ENCODE assay signal across 8 cellular contexts in the genomic region with DNA sequence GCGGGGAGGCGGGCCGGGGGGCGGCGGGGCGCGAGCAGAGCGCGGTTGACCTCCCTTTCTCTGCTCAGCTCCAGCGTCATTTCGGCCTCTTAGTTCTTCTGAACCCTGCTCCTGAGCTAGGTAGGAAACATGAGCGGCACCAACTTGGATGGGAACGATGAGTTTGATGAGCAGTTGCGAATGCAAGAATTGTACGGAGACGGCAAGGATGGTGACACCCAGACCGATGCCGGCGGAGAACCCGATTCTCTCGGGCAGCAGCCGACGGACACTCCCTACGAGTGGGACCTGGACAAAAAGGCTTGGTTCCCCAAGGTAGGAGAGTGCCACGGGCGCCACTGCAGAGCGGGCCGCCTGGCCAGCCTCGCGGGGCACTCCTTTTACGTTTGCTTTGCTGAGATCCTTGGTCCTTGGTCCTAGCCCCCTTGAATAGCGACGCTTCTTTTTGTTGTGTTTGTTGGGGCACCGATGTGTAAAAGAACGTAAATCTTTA. TPM values are rescaled to one million over a fixed set of nuclear protein-coding genes. Genes with fewer than 3 reads are reported as not detected.
DNase-seq lines count a peak whose midpoint lies in the region; ATAC-seq and TF ChIP-seq lines count a peak whose summit lies in the region.

A gene with protein sequence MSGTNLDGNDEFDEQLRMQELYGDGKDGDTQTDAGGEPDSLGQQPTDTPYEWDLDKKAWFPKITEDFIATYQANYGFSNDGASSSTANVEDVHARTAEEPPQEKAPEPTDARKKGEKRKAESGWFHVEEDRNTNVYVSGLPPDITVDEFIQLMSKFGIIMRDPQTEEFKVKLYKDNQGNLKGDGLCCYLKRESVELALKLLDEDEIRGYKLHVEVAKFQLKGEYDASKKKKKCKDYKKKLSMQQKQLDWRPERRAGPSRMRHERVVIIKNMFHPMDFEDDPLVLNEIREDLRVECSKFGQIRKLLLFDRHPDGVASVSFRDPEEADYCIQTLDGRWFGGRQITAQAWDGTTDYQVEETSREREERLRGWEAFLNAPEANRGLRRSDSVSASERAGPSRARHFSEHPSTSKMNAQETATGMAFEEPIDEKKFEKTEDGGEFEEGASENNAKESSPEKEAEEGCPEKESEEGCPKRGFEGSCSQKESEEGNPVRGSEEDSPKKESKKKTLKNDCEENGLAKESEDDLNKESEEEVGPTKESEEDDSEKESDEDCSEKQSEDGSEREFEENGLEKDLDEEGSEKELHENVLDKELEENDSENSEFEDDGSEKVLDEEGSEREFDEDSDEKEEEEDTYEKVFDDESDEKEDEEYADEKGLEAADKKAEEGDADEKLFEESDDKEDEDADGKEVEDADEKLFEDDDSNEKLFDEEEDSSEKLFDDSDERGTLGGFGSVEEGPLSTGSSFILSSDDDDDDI (plus strand): TSS at position 37 of the 493 bp plus-strand sequence. CDS start 93 bp downstream, at position 130.

- peak; percentile 17 for ATAC-seq in GM19324 (IDR thresholded peaks at IDR 0.05; ENCODE audit: low FRiP score, unreplicated experiment)

- WGBS in adrenal gland, 4 donors = 0 to 45% (median 22%) methylated on average over 4 to 35 of the region's 35 CpGs

- intact Hi-C loops in adrenal gland (cut with DNase I) = no loop called here

- H3K9me3 ChIP-seq in BLaER1 = no peaks in the 10 kb centered on the region
- no peaks in the 10 kb centered on the region for H3K9me3 ChIP-seq in adrenal gland (replicated peaks in 1 of 3)
- no peaks in the 10 kb centered on the region for H3K9me3 ChIP-seq in skeletal muscle tissue (ENCODE audit: control insufficient read depth in 3 of 3, low read length in 3 of 3)

- TF ChIP-seq POLR2A in adrenal gland (IDR thresholded peaks at IDR 0.05) = no peak

- no peak for DNase-seq in HT1080 (ENCODE audit: low read depth)
- DNase-seq in adrenal gland = peak in 1 of 7 donors; percentile 40
- no peak for DNase-seq in NOMO-1 (lab: John Stamatoyannopoulos, UW; ENCODE audit: unreplicated experiment in 2 of 2)
- DNase-seq in 8988T = no peak

- H3K27me3 ChIP-seq in BLaER1 (peaks cover 67% of the 10 kb centered on the region), adrenal gland (no peaks in the 10 kb centered on the region), skeletal muscle tissue (ENCODE audit: control insufficient read depth in 3 of 3, insufficient read depth in 3 of 3, low read length in 3 of 3) (no peaks in the 10 kb centered on the region)

- peak within 1 kb of the TSS; percentile 82 for H3K9ac ChIP-seq in BLaER1
- peak within 1 kb of the TSS; percentile 76 to 88 (median 86) for H3K9ac ChIP-seq in skeletal muscle tissue (ENCODE audit: low read depth in 1 of 3, low read length in 3 of 3)

- H3K27ac ChIP-seq in BLaER1 (peak within 1 kb of the TSS; percentile 83), adrenal gland (peak within 1 kb of the TSS; percentile 76 to 98 (median 92)), skeletal muscle tissue (ENCODE audit: low read depth, low read length) (peak within 1 kb of the TSS; percentile 87)

- peak within 1 kb of the TSS; percentile 76 for H3K4me3 ChIP-seq in BLaER1
- H3K4me3 ChIP-seq in adrenal gland = peak within 1 kb of the TSS in 3 of 4 donors; percentile 35 to 59 (median 40)
- peak within 1 kb of the TSS; percentile 80 for H3K4me3 ChIP-seq in iPS-11a (ENCODE audit: low read depth, low read length)
- H3K4me3 ChIP-seq in skeletal muscle tissue (ENCODE audit: low read length in 3 of 3) = peak within 1 kb of the TSS; percentile 84 to 91 (median 90)

- TF ChIP-seq CTCF in adrenal gland (IDR thresholded peaks at IDR 0.05) = no peak

- H3K4me1 ChIP-seq in BLaER1 = peaks cover 17% of the 10 kb centered on the region
- H3K4me1 ChIP-seq in adrenal gland (replicated peaks in 1 of 2) = peaks cover 0 to 5% of the 10 kb centered on the region in 2 donors
- H3K4me1 ChIP-seq in skeletal muscle tissue (ENCODE audit: control insufficient read depth in 3 of 3, insufficient read depth in 3 of 3, low read length in 3 of 3) = peaks cover 6 to 13% (median 13%) of the 10 kb centered on the region in 3 donors

- H3K36me3 ChIP-seq in BLaER1 (peaks cover 7% of the 10 kb centered on the region; the same call in 1 of the 2 replicates), adrenal gland (replicated peaks in 1 of 2) (peaks cover 0 to 10% of the 10 kb centered on the region in 2 donors), skeletal muscle tissue (ENCODE audit: control insufficient read depth in 3 of 3, insufficient read depth in 3 of 3, low read length in 3 of 3) (peaks cover under 1 to 11% (median 2%) of the 10 kb centered on the region in 3 donors)

- H3K4me2 ChIP-seq in BLaER1 = peak within 1 kb of the TSS; percentile 67

- peaks cover 23% of the 10 kb centered on the region; the same call in 1 of the 2 replicates for H4K20me1 ChIP-seq in BLaER1

RNA-seq across cellular contexts. Expression of the gene that starts here (rescaled TPM):
- total RNA-seq in HT1080 (2014; rRNA removed; shearing (Covaris generic)) = 48.6 and 61.1 TPM in 2 replicates
- polyA plus RNA-seq in HT1080 (2015; cell fraction: cytosol; rRNA removed) = 37.0 and 44.7 TPM in 2 replicates
- polyA plus RNA-seq in HT1080 (2015; cell fraction: nucleus; rRNA removed) = 26.3 and 33.7 TPM in 2 replicates
- total RNA-seq in adrenal gland = 10 to 100 TPM; 29.4 to 83.6 (median 58.4) TPM
- polyA plus RNA-seq in adrenal gland = 100 to 1,000 TPM in 1 of 3 donors, 10 to 100 TPM in 2; 21.0 to 129 (median 45.5) TPM
- total RNA-seq in skeletal muscle tissue = 45.9 TPM

Comparison
In these comparisons a context has a peak if more than half of its experiments do, and no peak if none do; other contexts are left out.
1. H3K4me3 ChIP-seq: peak in every context shown above with its lines; median percentile 90 in skeletal muscle tissue; 80 in iPS-11a; 76 in BLaER1; 40 in adrenal gland.